Comparison of ENCODE assay signal across 1 cellular context in the genomic region with DNA sequence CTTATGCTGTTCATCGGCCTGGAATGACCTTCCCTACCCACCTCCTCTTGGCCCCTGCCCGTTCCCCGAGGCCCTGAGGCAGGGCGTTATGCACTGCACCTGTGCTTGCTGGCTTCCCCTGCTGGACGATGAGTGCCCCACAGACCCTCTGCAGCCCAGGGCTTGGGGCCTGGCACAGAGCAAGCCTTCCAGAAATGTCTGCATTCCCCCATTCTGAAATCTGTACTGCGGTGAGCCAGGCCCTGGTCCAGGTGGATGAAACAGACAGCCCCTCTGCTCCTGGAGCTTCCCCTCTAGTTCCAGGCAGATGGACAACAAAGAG.
TF ChIP-seq lines count a peak whose summit lies in the region.

No MANE protein-coding gene starts in this region.

TF ChIP-seq in SK-N-SH treated with all-trans-retinoic acid at 6 μM for 48 hours, 23 proteins besides CTCF, POLR2A, EP300 and RAD21 (continued from another document):
- TF ChIP-seq, protein P1, sequence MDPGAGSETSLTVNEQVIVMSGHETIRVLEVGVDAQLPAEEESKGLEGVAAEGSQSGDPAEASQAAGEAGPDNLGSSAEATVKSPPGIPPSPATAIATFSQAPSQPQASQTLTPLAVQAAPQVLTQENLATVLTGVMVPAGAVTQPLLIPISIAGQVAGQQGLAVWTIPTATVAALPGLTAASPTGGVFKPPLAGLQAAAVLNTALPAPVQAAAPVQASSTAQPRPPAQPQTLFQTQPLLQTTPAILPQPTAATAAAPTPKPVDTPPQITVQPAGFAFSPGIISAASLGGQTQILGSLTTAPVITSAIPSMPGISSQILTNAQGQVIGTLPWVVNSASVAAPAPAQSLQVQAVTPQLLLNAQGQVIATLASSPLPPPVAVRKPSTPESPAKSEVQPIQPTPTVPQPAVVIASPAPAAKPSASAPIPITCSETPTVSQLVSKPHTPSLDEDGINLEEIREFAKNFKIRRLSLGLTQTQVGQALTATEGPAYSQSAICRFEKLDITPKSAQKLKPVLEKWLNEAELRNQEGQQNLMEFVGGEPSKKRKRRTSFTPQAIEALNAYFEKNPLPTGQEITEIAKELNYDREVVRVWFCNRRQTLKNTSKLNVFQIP (CRISPR knock-in tag; IDR thresholded peaks at IDR 0.05; ENCODE audit: borderline replicate concordance, low read depth): no peak
- TF ChIP-seq ARNTL (CRISPR knock-in tag; IDR thresholded peaks at IDR 0.05; ENCODE audit: borderline replicate concordance, low read depth) (no peak), ISL1 (CRISPR knock-in tag; IDR thresholded peaks at IDR 0.05) (no peak), ZNF70 (CRISPR knock-in tag; IDR thresholded peaks at IDR 0.05) (no peak), SNAI2 (CRISPR knock-in tag; IDR thresholded peaks at IDR 0.05) (no peak), OSR1 (CRISPR knock-in tag; IDR thresholded peaks at IDR 0.05) (no peak)
- TF ChIP-seq, protein P2, sequence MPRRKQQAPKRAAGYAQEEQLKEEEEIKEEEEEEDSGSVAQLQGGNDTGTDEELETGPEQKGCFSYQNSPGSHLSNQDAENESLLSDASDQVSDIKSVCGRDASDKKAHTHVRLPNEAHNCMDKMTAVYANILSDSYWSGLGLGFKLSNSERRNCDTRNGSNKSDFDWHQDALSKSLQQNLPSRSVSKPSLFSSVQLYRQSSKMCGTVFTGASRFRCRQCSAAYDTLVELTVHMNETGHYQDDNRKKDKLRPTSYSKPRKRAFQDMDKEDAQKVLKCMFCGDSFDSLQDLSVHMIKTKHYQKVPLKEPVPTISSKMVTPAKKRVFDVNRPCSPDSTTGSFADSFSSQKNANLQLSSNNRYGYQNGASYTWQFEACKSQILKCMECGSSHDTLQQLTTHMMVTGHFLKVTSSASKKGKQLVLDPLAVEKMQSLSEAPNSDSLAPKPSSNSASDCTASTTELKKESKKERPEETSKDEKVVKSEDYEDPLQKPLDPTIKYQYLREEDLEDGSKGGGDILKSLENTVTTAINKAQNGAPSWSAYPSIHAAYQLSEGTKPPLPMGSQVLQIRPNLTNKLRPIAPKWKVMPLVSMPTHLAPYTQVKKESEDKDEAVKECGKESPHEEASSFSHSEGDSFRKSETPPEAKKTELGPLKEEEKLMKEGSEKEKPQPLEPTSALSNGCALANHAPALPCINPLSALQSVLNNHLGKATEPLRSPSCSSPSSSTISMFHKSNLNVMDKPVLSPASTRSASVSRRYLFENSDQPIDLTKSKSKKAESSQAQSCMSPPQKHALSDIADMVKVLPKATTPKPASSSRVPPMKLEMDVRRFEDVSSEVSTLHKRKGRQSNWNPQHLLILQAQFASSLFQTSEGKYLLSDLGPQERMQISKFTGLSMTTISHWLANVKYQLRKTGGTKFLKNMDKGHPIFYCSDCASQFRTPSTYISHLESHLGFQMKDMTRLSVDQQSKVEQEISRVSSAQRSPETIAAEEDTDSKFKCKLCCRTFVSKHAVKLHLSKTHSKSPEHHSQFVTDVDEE (CRISPR knock-in tag; IDR thresholded peaks at IDR 0.05): no peak
